ENCODE assay signal across 22 cellular contexts in the genomic region with DNA sequence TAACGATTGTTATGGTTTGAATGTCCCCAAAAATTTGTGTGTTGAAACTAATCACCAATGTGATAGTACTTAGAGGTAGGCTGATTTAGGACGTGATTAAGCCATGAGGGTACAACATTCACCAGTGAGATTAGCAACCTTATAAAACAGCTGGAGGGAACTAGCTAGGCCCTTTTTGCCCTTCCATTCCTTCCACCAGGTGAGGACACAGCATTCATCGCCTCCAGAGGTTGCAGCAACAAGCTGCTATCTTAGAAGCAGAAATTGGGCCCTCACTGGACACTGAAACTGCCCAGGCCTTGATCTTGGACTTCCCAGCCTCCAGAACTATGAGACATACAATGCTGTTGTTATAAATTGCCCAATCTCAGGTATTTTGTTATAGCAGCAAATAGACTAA.
DNase-seq lines count a peak whose midpoint lies in the region; FAIRE-seq and TF ChIP-seq lines count a peak whose summit lies in the region.
"Had no signal": no experiment of that assay in that cellular context is flagged by ENCODE, and none has a peak within 500 bp of the region (broad histone marks: within the 10 kb centered on the region; RNA-seq: fewer than 3 reads in every experiment).

No MANE protein-coding gene starts in this region.

- peak overlapping the region in 8 of 11 experiments; percentile 79 to 99 (median 97); a peak in 15 of 22 replicates for H3K27ac ChIP-seq in BLaER1 treated with 17β-estradiol and CSF1 and Interleukin-3, amounts not matched to agents 10 nM and 100 nM
- H3K27ac ChIP-seq in endodermal cell (ENCODE audit: low read depth, low read length) (no peak overlapping the region), small intestine (ENCODE audit: low read depth in 1 of 2, low read length in 1 of 2) (peak overlapping the region in 1 of 2 donors; percentile 60)
- H3K27ac ChIP-seq: GM23248 had no signal

- TF ChIP-seq CTCF in Loucy (conservative IDR thresholded peaks at IDR 0.05; ENCODE audit: low read length) (no peak), endodermal cell (conservative IDR thresholded peaks at IDR 0.05) (peak; percentile 58)

- no peak overlapping the region for H3K4me3 Mint-ChIP-seq in endodermal cell
- H3K4me3 Mint-ChIP-seq: CD8-positive, alpha-beta T cell; IgD-negative memory B cell had no signal

- peaks cover 34 to 85% (median 73%) of the 10 kb centered on the region in 10 experiments for H3K4me1 ChIP-seq in BLaER1 treated with 17β-estradiol and CSF1 and Interleukin-3, amounts not matched to agents 10 nM and 100 nM
- H3K4me1 ChIP-seq in Loucy (ENCODE audit: insufficient read depth, low read length, poor library complexity, severe bottlenecking) (peaks cover 63% of the 10 kb centered on the region), endodermal cell (ENCODE audit: control insufficient read depth, insufficient read depth, low read length) (no peaks in the 10 kb centered on the region), small intestine (ENCODE audit: control insufficient read depth in 2 of 2, insufficient read depth in 1 of 2, low read depth in 1 of 2, low read length in 1 of 2) (peaks cover 0 to 10% of the 10 kb centered on the region in 2 donors)
- H3K4me1 ChIP-seq: BE2C had no signal

- H3K9me3 ChIP-seq in BLaER1 treated with 17β-estradiol and CSF1 and Interleukin-3, amounts not matched to agents 10 nM and 100 nM (replicated peaks in 1 of 11) = peaks cover 10 to 53% (median 30%) of the 10 kb centered on the region in 11 experiments; a peak in 21 of 22 replicates
- no peaks in the 10 kb centered on the region; the same call in 1 of the 2 replicates for H3K9me3 ChIP-seq in Loucy (ENCODE audit: insufficient read depth, low read depth, low read length)
- H3K9me3 ChIP-seq in endodermal cell (ENCODE audit: control insufficient read depth, low read length) = peaks cover 6% of the 10 kb centered on the region
- no peaks in the 10 kb centered on the region for H3K9me3 ChIP-seq in small intestine (ENCODE audit: control insufficient read depth, low read depth)
- H3K9me3 ChIP-seq in MG63 = no peaks in the 10 kb centered on the region
- H3K9me3 ChIP-seq: BE2C had no signal

- no peak overlapping the region for H2AFZ ChIP-seq in Loucy (ENCODE audit: low read length)
- H2AFZ ChIP-seq: GM23248 had no signal

- peaks cover 19% of the 10 kb centered on the region for H3F3A ChIP-seq in Loucy (ENCODE audit: low read depth)

- H3K36me3 Mint-ChIP-seq in endodermal cell (ENCODE audit: low read depth) = no peaks in the 10 kb centered on the region
- H3K36me3 Mint-ChIP-seq: CD8-positive, alpha-beta T cell; IgD-negative memory B cell had no signal

- DNase-seq in endodermal cell (no peak), small intestine (peak; percentile 22), MG63 (no peak), occipital lobe (lab: John Stamatoyannopoulos, UW) (no peak), cortex of kidney (lab: John Stamatoyannopoulos, UW) (no peak)
- DNase-seq: BE2C; Calu3; CD8-positive, alpha-beta T cell; DMS 273 treated with DMSO at 0.1 percent for 48 hours; DMS53; DND-41; EL; GM23248; HCEC 1CT; KBM-7 had no signal

- no peaks in the 10 kb centered on the region for H3K27me3 Mint-ChIP-seq in endodermal cell (ENCODE audit: insufficient read depth)
- H3K27me3 Mint-ChIP-seq: IgD-negative memory B cell had no signal

- peaks cover 11% of the 10 kb centered on the region for H3K9me3 Mint-ChIP-seq in endodermal cell
- H3K9me3 Mint-ChIP-seq: CD8-positive, alpha-beta T cell had no signal

- no peaks in the 10 kb centered on the region for H4K20me1 ChIP-seq in BLaER1 treated with 17β-estradiol and CSF1 and Interleukin-3, amounts not matched to agents 10 nM and 100 nM
- no peaks in the 10 kb centered on the region for H4K20me1 ChIP-seq in Loucy (ENCODE audit: insufficient read depth, low read length, poor library complexity, severe bottlenecking)

- H3K4me1 Mint-ChIP-seq in endodermal cell = peaks cover 7% of the 10 kb centered on the region

- WGBS in endodermal cell (ENCODE audit: insufficient coverage in 1 of 2, insufficient read length in 1 of 2), 2 experiments = 94% methylated on average over 2 of the region's 3 CpGs
- WGBS in small intestine, 3 donors = 47 to 58% (median 49%) methylated on average over 3 of the region's 3 CpGs

- H3K4me2 ChIP-seq in BLaER1 treated with 17β-estradiol and CSF1 and Interleukin-3, amounts not matched to agents 10 nM and 100 nM = peak overlapping the region in 3 of 11 experiments; percentile 14 to 74 (median 41); a peak in 1 of 22 replicates
- H3K4me2 ChIP-seq in Loucy (ENCODE audit: low read depth, low read length, poor library complexity, severe bottlenecking) = no peak overlapping the region

- no peak for FAIRE-seq in small intestine (lab: Jason Lieb, UNC)
- FAIRE-seq: GM12878, GM19239, H54, HTR-8/SVneo had no signal

- peaks cover 0 to 11% (median 0%) of the 10 kb centered on the region in 11 experiments; a peak in 2 of 22 replicates for H3K36me3 ChIP-seq in BLaER1 treated with 17β-estradiol and CSF1 and Interleukin-3, amounts not matched to agents 10 nM and 100 nM
- H3K36me3 ChIP-seq in Loucy (ENCODE audit: insufficient read depth, low read length) (no peaks in the 10 kb centered on the region), endodermal cell (ENCODE audit: control insufficient read depth, insufficient read depth, low read length) (no peaks in the 10 kb centered on the region), small intestine (ENCODE audit: control insufficient read depth in 2 of 2, insufficient read depth in 2 of 2, low read length in 2 of 2) (no peaks in the 10 kb centered on the region), MG63 (no peaks in the 10 kb centered on the region)
- H3K36me3 ChIP-seq: BE2C had no signal

- no peak overlapping the region for H3K4me3 ChIP-seq in BLaER1 treated with 17β-estradiol and CSF1 and Interleukin-3, amounts not matched to agents 10 nM and 100 nM
- H3K4me3 ChIP-seq in Loucy (ENCODE audit: low read length, poor library complexity, severe bottlenecking) (no peak overlapping the region), endodermal cell (ENCODE audit: low read length) (no peak overlapping the region), small intestine (ENCODE audit: low read depth in 1 of 2, low read length in 2 of 2) (no peak overlapping the region), MG63 (no peak overlapping the region)
- H3K4me3 ChIP-seq: GM12878, GM23248 had no signal

- no peaks in the 10 kb centered on the region for H3K9me2 ChIP-seq in Loucy (replicated peaks; ENCODE audit: low read depth, low read length)

- peak overlapping the region in 2 of 11 experiments; percentile 6 to 70; a peak in 2 of 22 replicates for H3K9ac ChIP-seq in BLaER1 treated with 17β-estradiol and CSF1 and Interleukin-3, amounts not matched to agents 10 nM and 100 nM
- peak overlapping the region; percentile 80 for H3K9ac ChIP-seq in Loucy (ENCODE audit: low read depth, low read length, poor library complexity, severe bottlenecking)
- no peak overlapping the region for H3K9ac ChIP-seq in endodermal cell (ENCODE audit: extremely low read depth, low read length, poor library complexity, severe bottlenecking)
- H3K9ac ChIP-seq: GM23248 had no signal

- H3K27ac Mint-ChIP-seq in endodermal cell = no peak overlapping the region
- H3K27ac Mint-ChIP-seq: CD8-positive, alpha-beta T cell; IgD-negative memory B cell had no signal

- no peaks in the 10 kb centered on the region for H3K27me3 ChIP-seq in BLaER1 treated with 17β-estradiol and CSF1 and Interleukin-3, amounts not matched to agents 10 nM and 100 nM
- H3K27me3 ChIP-seq in Loucy (ENCODE audit: insufficient read depth, low read length, poor library complexity, severe bottlenecking) = no peaks in the 10 kb centered on the region
- H3K27me3 ChIP-seq in endodermal cell (ENCODE audit: control insufficient read depth, insufficient read depth, low read length, poor library complexity, severe bottlenecking) = no peaks in the 10 kb centered on the region
- no peaks in the 10 kb centered on the region for H3K27me3 ChIP-seq in small intestine (ENCODE audit: control insufficient read depth in 2 of 2, insufficient read depth in 2 of 2, low read length in 2 of 2)
- no peaks in the 10 kb centered on the region for H3K27me3 ChIP-seq in MG63
- H3K27me3 ChIP-seq: BE2C had no signal

- H3K79me2 ChIP-seq in Loucy (ENCODE audit: insufficient read depth, low read length) = no peaks in the 10 kb centered on the region; the same call in 1 of the 2 replicates
